19 cellular contexts compared by ENCODE assay signal in the genomic region with DNA sequence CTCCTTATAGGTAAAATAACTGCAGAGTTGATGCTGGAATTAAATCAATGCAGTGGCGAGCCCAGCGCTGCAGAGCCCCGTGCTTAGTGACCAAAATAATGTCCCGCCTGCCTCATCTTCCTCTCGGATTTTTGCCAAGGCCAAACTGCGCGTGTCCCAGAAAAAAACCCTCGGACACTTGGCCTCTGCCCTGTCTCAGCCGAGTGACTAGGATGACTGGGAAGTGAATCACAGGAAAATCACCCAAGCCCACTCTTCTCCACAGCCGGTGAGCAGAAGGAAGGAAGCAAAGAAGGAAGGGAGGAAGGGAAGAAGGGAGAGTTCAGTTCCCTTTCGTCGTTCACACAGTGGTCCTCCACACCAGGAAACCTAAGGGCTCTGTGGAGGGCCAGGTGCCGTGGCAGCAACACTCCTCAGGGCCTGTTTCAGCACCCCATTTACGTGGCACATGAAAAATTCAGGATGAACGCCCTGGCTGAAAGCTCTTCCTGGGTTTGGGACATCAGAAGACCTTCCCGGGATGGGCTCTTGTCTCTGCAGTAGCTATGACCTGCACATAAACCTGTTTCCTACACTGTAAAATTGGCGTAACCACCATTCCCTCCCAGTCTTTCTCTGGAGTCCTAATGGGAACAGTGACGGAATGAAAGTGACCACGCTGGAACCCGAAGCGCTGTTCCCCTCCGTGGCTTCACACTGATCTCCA. TPM values are rescaled to one million over a fixed set of nuclear protein-coding genes. Genes with fewer than 3 reads are reported as not detected.
DNase-seq lines count a peak whose midpoint lies in the region; ATAC-seq, FAIRE-seq and TF ChIP-seq lines count a peak whose summit lies in the region.
"Had no signal": no experiment of that assay in that cellular context is flagged by ENCODE, and none has a peak within 500 bp of the region (broad histone marks: within the 10 kb centered on the region; RNA-seq: fewer than 3 reads in every experiment).

No MANE protein-coding gene starts in this region.

- intact Hi-C loops in pancreas (cut with DNase I): no loop called here

- TF ChIP-seq EP300 in A549 (IDR thresholded peaks at IDR 0.05): no peak
- TF ChIP-seq EP300 in SK-N-SH (IDR thresholded peaks at IDR 0.05; ENCODE audit: borderline replicate concordance in 1 of 2, low read depth in 1 of 2, low read length in 1 of 2): no peak

- TF ChIP-seq RAD21 in A549 (conservative IDR thresholded peaks at IDR 0.05 in 1 of 2, IDR thresholded peaks at IDR 0.05 in 1 of 2) (no peak), SK-N-SH (IDR thresholded peaks at IDR 0.05; ENCODE audit: low read length) (no peak)

- peaks cover 42% of the 10 kb centered on the region for H3K4me1 ChIP-seq in A549
- H3K4me1 ChIP-seq in SK-N-SH (ENCODE audit: control insufficient read depth in 1 of 2, insufficient read depth in 2 of 2, low read depth in 1 of 2, low read length in 1 of 2): no peaks in the 10 kb centered on the region
- no peaks in the 10 kb centered on the region for H3K4me1 ChIP-seq in pancreas
- H3K4me1 ChIP-seq: BE2C had no signal

- no peaks in the 10 kb centered on the region for H3K4me1 Mint-ChIP-seq in chondrocyte (ENCODE audit: low read depth)

- no peak for FAIRE-seq in A549 (lab: Jason Lieb, UNC)
- FAIRE-seq in pancreas (lab: Jason Lieb, UNC): no peak

- H3K4me3 ChIP-seq in A549: no peak overlapping the region
- no peak overlapping the region for H3K4me3 ChIP-seq in SK-N-SH (ENCODE audit: low read depth in 2 of 2, low read length in 1 of 2)
- no peak overlapping the region for H3K4me3 ChIP-seq in pancreas
- H3K4me3 ChIP-seq: body of pancreas, skin epidermis had no signal

- no peak for TF ChIP-seq POLR2A in A549 (IDR thresholded peaks at IDR 0.05; ENCODE audit: low read length)

- TF ChIP-seq CTCF in A549 (IDR thresholded peaks at IDR 0.05) (no peak), SK-N-SH (IDR thresholded peaks at IDR 0.05) (no peak), pancreas (IDR thresholded peaks at IDR 0.05) (no peak), chondrocyte (IDR thresholded peaks at IDR 0.05) (no peak)

- H3K9ac ChIP-seq in SK-N-SH: no peak overlapping the region

- POLR2A ChIA-PET in A549 (lab: Yijun Ruan, JAX) (no interaction called here), SK-N-SH (lab: Yijun Ruan, JAX) (no interaction called here)

- H3K27ac ChIP-seq in A549 (peak overlapping the region in 1 of 2 experiments; percentile 65; a peak in 3 of 6 replicates), SK-N-SH (ENCODE audit: low read depth in 2 of 2, low read length in 1 of 2) (no peak overlapping the region), pancreas (no peak overlapping the region)
- H3K27ac ChIP-seq: body of pancreas, RWPE1, skin epidermis had no signal

- ATAC-seq in A549 (peak in 1 of 2 experiments; percentile 39; a peak in 3 of 6 replicates), pancreas (no peak)
- ATAC-seq: body of pancreas had no signal

- H3K4me3 Mint-ChIP-seq in chondrocyte (ENCODE audit: unreplicated experiment): no peak overlapping the region
- H3K4me3 Mint-ChIP-seq: stimulated activated naive CD8-positive, alpha-beta T cell treated with anti-CD3 and anti-CD28 coated beads, Interleukin-15, Interleukin-2, amounts not matched to agents 100 ng/mL and 50 ng/mL, for 24 hours had no signal

- CTCF ChIA-PET in A549 (lab: Yijun Ruan, JAX): interaction anchor here (1.0 to 18.5 kb wide), 6 partner anchors 11 to 130 kb away, joined by 3 to 171 read pairs (median 4); a partner anchor contains a TSS
- CTCF ChIA-PET in SK-N-SH (lab: Yijun Ruan, JAX): interaction anchor here (1.1 to 4.2 kb wide), 5 partner anchors 29 to 279 kb away, joined by 4 to 17 read pairs (median 4); no protein-coding TSS in a partner anchor

- peaks cover 98% of the 10 kb centered on the region for H3K27me3 ChIP-seq in SK-N-SH (ENCODE audit: insufficient read depth)
- peaks cover 12 to 66% (median 30%) of the 10 kb centered on the region in 4 donors for H3K27me3 ChIP-seq in pancreas

- H3K27ac Mint-ChIP-seq in chondrocyte (ENCODE audit: unreplicated experiment): no peak overlapping the region
- H3K27ac Mint-ChIP-seq: stimulated activated naive CD8-positive, alpha-beta T cell treated with anti-CD3 and anti-CD28 coated beads, Interleukin-15, Interleukin-2, amounts not matched to agents 100 ng/mL and 50 ng/mL, for 24 hours had no signal

- peaks cover 83% of the 10 kb centered on the region for H3K27me3 Mint-ChIP-seq in chondrocyte (ENCODE audit: low read depth)

- no peaks in the 10 kb centered on the region for H3F3A ChIP-seq in SK-N-SH (replicated peaks; ENCODE audit: insufficient read depth)

- H3K9me3 ChIP-seq in A549 (no peaks in the 10 kb centered on the region), SK-N-SH (no peaks in the 10 kb centered on the region), pancreas (no peaks in the 10 kb centered on the region)
- H3K9me3 ChIP-seq: BE2C, body of pancreas had no signal

- H3K4me2 ChIP-seq in A549 (peak overlapping the region; percentile 45), SK-N-SH (no peak overlapping the region; the same call in 1 of the 2 replicates)

- no peak for DNase-seq in A549 (ENCODE audit: low read depth in 1 of 2, low spot score in 1 of 2)
- DNase-seq in GM03348 (ENCODE audit: low spot score): peak; percentile 48
- DNase-seq in SK-N-SH: no peak
- DNase-seq in kidney tubule cell (ENCODE audit: low spot score): peak; percentile 87
- DNase-seq in pancreas: no peak
- no peak for DNase-seq in NCI-H1694 treated with DMSO at 0.1 percent for 48 hours (lab: John Stamatoyannopoulos, UW)
- no peak for DNase-seq in chondrocyte (ENCODE audit: low spot score)
- no peak for DNase-seq in NCI-H1105 (lab: John Stamatoyannopoulos, UW)
- DNase-seq: activated CD4-positive, alpha-beta T cell treated with anti-CD3 and anti-CD28 coated beads, Interleukin-2, amount 50 U/mL, for 48 hours; activated gamma-delta T cell; BE2C; body of pancreas; NCI-H2081 treated with DMSO at 0.1 percent for 48 hours; NCI-H748 treated with DMSO at 0.1 percent for 48 hours had no signal

- no peaks in the 10 kb centered on the region for H3K79me2 ChIP-seq in SK-N-SH (ENCODE audit: insufficient read depth)

- H4K20me1 ChIP-seq in SK-N-SH (ENCODE audit: insufficient read depth): no peaks in the 10 kb centered on the region

- peak overlapping the region; percentile 17; the same call in 1 of the 2 replicates for H2AFZ ChIP-seq in SK-N-SH (ENCODE audit: low read depth)

- H3K9me3 Mint-ChIP-seq in chondrocyte (ENCODE audit: low read depth): no peaks in the 10 kb centered on the region
- H3K9me3 Mint-ChIP-seq: stimulated activated naive CD8-positive, alpha-beta T cell treated with anti-CD3 and anti-CD28 coated beads, Interleukin-15, Interleukin-2, amounts not matched to agents 100 ng/mL and 50 ng/mL, for 24 hours had no signal

- H3K36me3 ChIP-seq in SK-N-SH (replicated peaks in 1 of 2; ENCODE audit: control insufficient read depth in 1 of 2, insufficient read depth in 2 of 2, low read length in 1 of 2) (no peaks in the 10 kb centered on the region), pancreas (no peaks in the 10 kb centered on the region)
- H3K36me3 ChIP-seq: BE2C had no signal

- 57% methylated on average over 22 of the region's 22 CpGs for WGBS in A549 (ENCODE audit: missing lambda C conversion rate)
- 20% methylated on average over 22 of the region's 22 CpGs for WGBS in SK-N-SH (ENCODE audit: low lambda C conversion rate)
- WGBS in pancreas, 2 donors: 9 to 15% methylated on average over 22 of the region's 22 CpGs

- H3K36me3 Mint-ChIP-seq in chondrocyte (ENCODE audit: low read depth): no peaks in the 10 kb centered on the region

- no peaks in the 10 kb centered on the region for H3K9me2 ChIP-seq in SK-N-SH

TF ChIP-seq in A549, 52 proteins besides CTCF, POLR2A, EP300 and RAD21:
- no peak for TF ChIP-seq HOXA7 (CRISPR knock-in tag; IDR thresholded peaks at IDR 0.05)
- no peak for TF ChIP-seq FOSL2 (IDR thresholded peaks at IDR 0.05)
- TF ChIP-seq FOSL2 (CRISPR knock-in tag; IDR thresholded peaks at IDR 0.05): peak; percentile 20; the same call in 1 of the 2 replicates

TF ChIP-seq in SK-N-SH, 30 proteins besides CTCF, POLR2A, EP300 and RAD21 (continues in another document):
- TF ChIP-seq NRF1 (IDR thresholded peaks at IDR 0.05; ENCODE audit: low read depth, low read length): no peak

RNA-seq across cellular contexts. Expression of a gene that starts 25.4 kb away (rescaled TPM):
- polyA plus RNA-seq in A549 (2011; rRNA removed) (3.2 and 3.4 TPM in 2 replicates), A549 (2017; fragmentation: RNase III; extraction: RNeasy Plus Mini Kit Qiagen cat#74134 plus additional on column Dnase treatment) (3.0 to 3.5 TPM (median 3.2 TPM) in 3 replicates), SK-N-SH (2012; rRNA removed) (not detected in 2 replicates), pancreas (not detected)
- polyA plus RNA-seq in A549 (2012; cell fraction: cytosol; rRNA removed): 2.2 and 3.3 TPM in 2 replicates
- 1.9 and 2.1 TPM in 2 replicates for polyA plus RNA-seq in A549 (2012; cell fraction: nucleus; rRNA removed)
- 2.3 and 2.7 TPM in 2 replicates for polyA minus RNA-seq in A549 (2011; rRNA and poly(A)+ RNA removed)
- polyA plus RNA-seq in SK-N-SH (2012; cell fraction: cytosol; rRNA removed): not detected in 2 replicates
- 0.07 TPM in 1 of 2 replicates, not detected in the other for polyA plus RNA-seq in SK-N-SH (2012; cell fraction: nucleus; rRNA removed)
- total RNA-seq in pancreas (under 1 TPM in 1 of 6 donors, not detected in 5; 0.06 TPM), chondrocyte (0.19 TPM in 1 of 3 replicates, not detected in the others)
- total RNA-seq: body of pancreas, dermis microvascular lymphatic vessel endothelial cell, lung microvascular endothelial cell had no signal

RNA-seq across cellular contexts. Expression of a gene that starts 31.0 kb away (rescaled TPM):
- not detected in 2 replicates for polyA plus RNA-seq in A549 (2011; rRNA removed)
- not detected in 2 replicates for polyA plus RNA-seq in A549 (2012; cell fraction: cytosol; rRNA removed)
- polyA plus RNA-seq in A549 (2012; cell fraction: nucleus; rRNA removed): not detected in 2 replicates
- not detected in 3 replicates for polyA plus RNA-seq in A549 (2017; fragmentation: RNase III; extraction: RNeasy Plus Mini Kit Qiagen cat#74134 plus additional on column Dnase treatment)
- polyA minus RNA-seq in A549 (2011; rRNA and poly(A)+ RNA removed): not detected in 2 replicates
- polyA plus RNA-seq in SK-N-SH (2012; rRNA removed): not detected in 2 replicates
- not detected in 2 replicates for polyA plus RNA-seq in SK-N-SH (2012; cell fraction: cytosol; rRNA removed)
- not detected in 2 replicates for polyA plus RNA-seq in SK-N-SH (2012; cell fraction: nucleus; rRNA removed)
- total RNA-seq in pancreas: not detected
- not detected for polyA plus RNA-seq in pancreas
- not detected in 3 replicates for total RNA-seq in chondrocyte
- total RNA-seq: body of pancreas, dermis microvascular lymphatic vessel endothelial cell, lung microvascular endothelial cell had no signal

RNA-seq across cellular contexts. Expression of a gene that starts 31.6 kb away (rescaled TPM):
- not detected in 2 replicates for polyA plus RNA-seq in A549 (2011; rRNA removed)
- not detected in 2 replicates for polyA plus RNA-seq in A549 (2012; cell fraction: cytosol; rRNA removed)
- not detected in 2 replicates for polyA plus RNA-seq in A549 (2012; cell fraction: nucleus; rRNA removed)
- polyA plus RNA-seq in A549 (2017; fragmentation: RNase III; extraction: RNeasy Plus Mini Kit Qiagen cat#74134 plus additional on column Dnase treatment): not detected in 3 replicates
- not detected in 2 replicates for polyA minus RNA-seq in A549 (2011; rRNA and poly(A)+ RNA removed)
- not detected in 2 replicates for polyA plus RNA-seq in SK-N-SH (2012; rRNA removed)
- not detected in 2 replicates for polyA plus RNA-seq in SK-N-SH (2012; cell fraction: cytosol; rRNA removed)
- polyA plus RNA-seq in SK-N-SH (2012; cell fraction: nucleus; rRNA removed): not detected in 2 replicates
- total RNA-seq in pancreas: not detected
- not detected for polyA plus RNA-seq in pancreas
- not detected in 3 replicates for total RNA-seq in chondrocyte
- total RNA-seq: body of pancreas, dermis microvascular lymphatic vessel endothelial cell, lung microvascular endothelial cell had no signal

Comparison
In these comparisons a context has a peak if more than half of its experiments do, and no peak if none do; other contexts are left out.
1. DNase-seq: peak in GM03348 (single experiment) and kidney tubule cell (single experiment); none in A549 (0 of 2), SK-N-SH (single experiment), pancreas (0 of 6), NCI-H1694 treated with DMSO at 0.1 percent for 48 hours (single experiment), chondrocyte (single experiment) and NCI-H1105 (single experiment).